Comparison of ENCODE assay signal across 20 cellular contexts in genomic region chr10:64397125-64397524, GRCh38.
"Had no signal": no experiment of that assay in that cellular context is flagged by ENCODE, and none has a peak within 500 bp of the region (broad histone marks: within the 10 kb centered on the region; RNA-seq: fewer than 3 reads in every experiment).

No MANE protein-coding gene starts in this region.

- ATAC-seq: effector memory CD8-positive, alpha-beta T cell; mucosa of descending colon; naive thymus-derived CD8-positive, alpha-beta T cell; pancreas; right cardiac atrium had no signal

- H3K9me3 ChIP-seq: mucosa of descending colon, pancreas, thyroid gland, upper lobe of left lung, uterus had no signal

- H3K4me1 Mint-ChIP-seq: immature natural killer cell; naive thymus-derived CD8-positive, alpha-beta T cell; neural crest cell had no signal

- H3K27me3 Mint-ChIP-seq: dendritic cell treated with granulocyte-macrophage colony-stimulating factor and Interleukin-4, amounts not matched to agents 40 ng/mL and 50 ng/mL, for 4 days; effector memory CD8-positive, alpha-beta T cell; naive thymus-derived CD8-positive, alpha-beta T cell; progenitor cell of endocrine pancreas had no signal

- H3K27ac ChIP-seq: esophagus squamous epithelium, left ventricle myocardium inferior, pancreas, thyroid gland, upper lobe of left lung, uterus had no signal

- H3K27me3 ChIP-seq: esophagus squamous epithelium, pancreas, thyroid gland, upper lobe of left lung, uterus had no signal

- H3K27ac Mint-ChIP-seq: dendritic cell treated with granulocyte-macrophage colony-stimulating factor and Interleukin-4, amounts not matched to agents 40 ng/mL and 50 ng/mL, for 4 days; effector memory CD8-positive, alpha-beta T cell; immature natural killer cell; naive thymus-derived CD8-positive, alpha-beta T cell; progenitor cell of endocrine pancreas had no signal

- H3K36me3 ChIP-seq: esophagus squamous epithelium, left ventricle myocardium inferior, pancreas, thyroid gland, upper lobe of left lung, uterus had no signal

- H3K4me3 Mint-ChIP-seq: dendritic cell treated with granulocyte-macrophage colony-stimulating factor and Interleukin-4, amounts not matched to agents 40 ng/mL and 50 ng/mL, for 4 days; effector memory CD8-positive, alpha-beta T cell; immature natural killer cell; naive thymus-derived CD8-positive, alpha-beta T cell; neural crest cell had no signal

- H3K9me3 Mint-ChIP-seq: dendritic cell treated with granulocyte-macrophage colony-stimulating factor and Interleukin-4, amounts not matched to agents 40 ng/mL and 50 ng/mL, for 4 days had no signal

- DNase-seq: effector memory CD8-positive, alpha-beta T cell; esophagus squamous epithelium; foreskin fibroblast; immature natural killer cell; left ventricle myocardium inferior; mucosa of descending colon; naive thymus-derived CD8-positive, alpha-beta T cell; occipital lobe; pancreas; right cardiac atrium; small intestine; stimulated activated CD4-positive, alpha-beta T cell treated with anti-CD3 and anti-CD28 coated beads, Interleukin-12 subunit alpha, Interleukin-12 subunit beta, amount 100 ng/mL, for 4 hours; stimulated activated naive CD4-positive, alpha-beta T cell treated with Interleukin-2 at 50 U/mL for 16 hours; thyroid gland; uterus had no signal

- H3K4me3 ChIP-seq: esophagus squamous epithelium, left ventricle myocardium inferior, lung, mucosa of descending colon, pancreas, thyroid gland, upper lobe of left lung, uterus had no signal

- H3K36me3 Mint-ChIP-seq: naive thymus-derived CD8-positive, alpha-beta T cell had no signal

- H3K4me1 ChIP-seq: esophagus squamous epithelium, left ventricle myocardium inferior, pancreas, thyroid gland, upper lobe of left lung, uterus had no signal
